ENCODE assay signal across 10 cellular contexts in genomic region chr12:124686885-124687694, GRCh38.
A peak's percentile ranks its signal among the peaks of the same experiment; 100 is the strongest.
DNase-seq lines count a peak whose midpoint lies in the region; ATAC-seq, FAIRE-seq and TF ChIP-seq lines count a peak whose summit lies in the region.
"Had no signal": no experiment of that assay in that cellular context is flagged by ENCODE, and none has a peak within 500 bp of the region (broad histone marks: within the 10 kb centered on the region; RNA-seq: fewer than 3 reads in every experiment).

No MANE protein-coding gene starts in this region.

- no peaks in the 10 kb centered on the region for H3K79me2 ChIP-seq in endothelial cell of umbilical vein (ENCODE audit: control insufficient read depth, insufficient read depth, low read length)

- H3K4me1 ChIP-seq in CD8-positive, alpha-beta memory T cell (ENCODE audit: insufficient read depth, low read length): peaks cover 22% of the 10 kb centered on the region
- H3K4me1 ChIP-seq in SJCRH30 (peaks cover 36% of the 10 kb centered on the region), endothelial cell of umbilical vein (ENCODE audit: control insufficient read depth, extremely low read depth, insufficient read depth, low read length) (peaks cover 41% of the 10 kb centered on the region), prostate gland (replicated peaks) (peaks cover 14% of the 10 kb centered on the region), ovary (ENCODE audit: insufficient read depth) (peaks cover 13% of the 10 kb centered on the region)

- no peak overlapping the region for H3K4me3 ChIP-seq in CD8-positive, alpha-beta memory T cell (ENCODE audit: low read length)
- H3K4me3 ChIP-seq in SJCRH30 (no peak overlapping the region), endothelial cell of umbilical vein (replicated peaks in 1 of 3; ENCODE audit: insufficient read depth in 1 of 3, low read depth in 1 of 3, low read length in 3 of 3) (no peak overlapping the region), prostate gland (no peak overlapping the region), ovary (no peak overlapping the region)

- FAIRE-seq in endothelial cell of umbilical vein (lab: Jason Lieb, UNC): no peak

- TF ChIP-seq POLR2A in endothelial cell of umbilical vein (IDR thresholded peaks at IDR 0.05; ENCODE audit: low read depth, low read length) (no peak), prostate gland (IDR thresholded peaks at IDR 0.05) (no peak), ovary (IDR thresholded peaks at IDR 0.05) (no peak)

- no peaks in the 10 kb centered on the region for H4K20me1 ChIP-seq in endothelial cell of umbilical vein (replicated peaks; ENCODE audit: control insufficient read depth, extremely low read depth, insufficient read depth, low read length)

- no TSS peak for BruUV-seq in endothelial cell of umbilical vein (replicated peaks; lab: Mats Ljungman, UMichigan)

- dilution Hi-C loops in endothelial cell of umbilical vein (cut with MboI; ENCODE audit: extremely low pct_ligation_motif_present, low sequenced_read_pairs): loop anchor here (10.0 to 25.0 kb wide), 2 partner anchors 48 to 125 kb away; partner anchors contain the start of gene NCOR2

- H3K9me1 ChIP-seq in endothelial cell of umbilical vein (replicated peaks; ENCODE audit: control insufficient read depth, extremely low read depth, insufficient read depth, low read length): no peaks in the 10 kb centered on the region

- whole genome bisulfite sequencing in prostate gland: 72% methylated on average over 10 of the region's 10 CpGs
- WGBS in ovary, 3 donors: 81 to 86% (median 82%) methylated on average over 10 of the region's 10 CpGs

- peak in 1 of 5 donors; percentile 7 for DNase-seq in CD8-positive, alpha-beta memory T cell
- DNase-seq in SJCRH30: no peak
- no peak for DNase-seq in endothelial cell of umbilical vein (ENCODE audit: low read depth, low spot score)
- DNase-seq in prostate gland (ENCODE audit: low spot score): no peak
- no peak for DNase-seq in cerebellar cortex (ENCODE audit: low spot score)
- DNase-seq in ovary: no peak
- DNase-seq in NCI-H2171 (lab: John Stamatoyannopoulos, UW): no peak
- DNase-seq: NCI-H146; NK-92 treated with Interleukin-12 subunit alpha and Interleukin-12 subunit beta, amount 100 ng/mL, for 24 hours had no signal

- peaks cover 0 to 8% (median 5%) of the 10 kb centered on the region in 5 donors for H3K9me3 Mint-ChIP-seq in CD8-positive, alpha-beta memory T cell

- no peak overlapping the region for H3K27ac ChIP-seq in CD8-positive, alpha-beta memory T cell (ENCODE audit: low read depth, low read length)
- H3K27ac ChIP-seq in SJCRH30: peak overlapping the region; percentile 9; the same call in 1 of the 2 replicates
- H3K27ac ChIP-seq in endothelial cell of umbilical vein (ENCODE audit: insufficient read depth, low read depth, low read length): peak overlapping the region; percentile 67
- H3K27ac ChIP-seq in prostate gland: peak overlapping the region; percentile 76 to 86
- no peak overlapping the region for H3K27ac ChIP-seq in ovary

- no peaks in the 10 kb centered on the region for H3K36me3 ChIP-seq in CD8-positive, alpha-beta memory T cell (ENCODE audit: insufficient read depth, low read length)
- no peaks in the 10 kb centered on the region for H3K36me3 ChIP-seq in SJCRH30
- no peaks in the 10 kb centered on the region for H3K36me3 ChIP-seq in endothelial cell of umbilical vein (ENCODE audit: control insufficient read depth in 2 of 2, extremely low read depth in 1 of 2, insufficient read depth in 2 of 2, low read length in 2 of 2)
- H3K36me3 ChIP-seq in prostate gland: no peaks in the 10 kb centered on the region
- no peaks in the 10 kb centered on the region for H3K36me3 ChIP-seq in ovary

- CTCF ChIA-PET in CD8-positive, alpha-beta memory T cell (lab: Charles Lee): no interaction called here
- CTCF ChIA-PET in endothelial cell of umbilical vein (lab: Charles Lee): interaction anchor here (0.9 to 1.8 kb wide), 4 partner anchors 23 to 75 kb away, joined by 3 to 4 read pairs (median 4); no protein-coding TSS in a partner anchor

- peak overlapping the region in 5 of 7 donors; percentile 45 to 80 (median 67) for H3K4me3 Mint-ChIP-seq in CD8-positive, alpha-beta memory T cell

- H3K27ac Mint-ChIP-seq in CD8-positive, alpha-beta memory T cell: peak overlapping the region in 7 of 8 donors; percentile 15 to 72 (median 39)

- H3K9ac ChIP-seq in endothelial cell of umbilical vein (replicated peaks; ENCODE audit: extremely low read depth, insufficient read depth, low read length): peak overlapping the region; percentile 19

- no peak for TF ChIP-seq EP300 in ovary (IDR thresholded peaks at IDR 0.05)

- H3K27me3 ChIP-seq in CD8-positive, alpha-beta memory T cell (ENCODE audit: insufficient read depth, low read length, poor library complexity, severe bottlenecking): no peaks in the 10 kb centered on the region
- H3K27me3 ChIP-seq in SJCRH30 (no peaks in the 10 kb centered on the region), endothelial cell of umbilical vein (ENCODE audit: control insufficient read depth in 2 of 2, insufficient read depth in 2 of 2, low read length in 2 of 2) (no peaks in the 10 kb centered on the region), prostate gland (replicated peaks; ENCODE audit: insufficient read depth) (no peaks in the 10 kb centered on the region), ovary (no peaks in the 10 kb centered on the region)

- POLR2A ChIA-PET in CD8-positive, alpha-beta memory T cell (lab: Charles Lee): no interaction called here
- POLR2A ChIA-PET in endothelial cell of umbilical vein (lab: Charles Lee): interaction anchor here (0.6 kb wide), 1 partner anchor 30 kb away, joined by 3 read pairs; no protein-coding TSS in a partner anchor

- peaks cover 5% of the 10 kb centered on the region for H3K9me3 ChIP-seq in CD8-positive, alpha-beta memory T cell (ENCODE audit: low read length)
- no peaks in the 10 kb centered on the region for H3K9me3 ChIP-seq in SJCRH30 (replicated peaks)
- H3K9me3 ChIP-seq in endothelial cell of umbilical vein (replicated peaks; ENCODE audit: control insufficient read depth, insufficient read depth, low read length): no peaks in the 10 kb centered on the region
- no peaks in the 10 kb centered on the region for H3K9me3 ChIP-seq in prostate gland
- no peaks in the 10 kb centered on the region for H3K9me3 ChIP-seq in ovary

- peaks cover 22 to 27% (median 23%) of the 10 kb centered on the region in 3 donors for H3K4me1 Mint-ChIP-seq in CD8-positive, alpha-beta memory T cell

- no peak overlapping the region for H3K4me2 ChIP-seq in endothelial cell of umbilical vein (ENCODE audit: insufficient read depth, low read length)

- intact Hi-C loops in endothelial cell of umbilical vein (cut with micrococcal nuclease): no loop called here
- intact Hi-C loops in prostate gland (cut with DNase I): no loop called here
- intact Hi-C loops in ovary (cut with DNase I): loop anchor here in 2 of 4 donors (10.0 kb wide), 1 partner anchor 122 kb away; the partner anchor contains the start of gene NCOR2 (in 2 of the 2)

- H3K36me3 Mint-ChIP-seq in CD8-positive, alpha-beta memory T cell: no peaks in the 10 kb centered on the region

- peak overlapping the region; percentile 66 for H2AFZ ChIP-seq in endothelial cell of umbilical vein (ENCODE audit: low read depth, low read length)

- no peak for ATAC-seq in HG03097 (IDR thresholded peaks at IDR 0.05; ENCODE audit: low FRiP score, unreplicated experiment)

- H3K27me3 Mint-ChIP-seq in CD8-positive, alpha-beta memory T cell: peaks cover 3 to 8% of the 10 kb centered on the region in 2 donors

- TF ChIP-seq CTCF in endothelial cell of umbilical vein (IDR thresholded peaks at IDR 0.05; ENCODE audit: extremely low read depth in 1 of 2, insufficient read depth in 1 of 2, low read depth in 1 of 2, low read length in 2 of 2) (no peak), prostate gland (IDR thresholded peaks at IDR 0.05) (no peak), ovary (IDR thresholded peaks at IDR 0.05) (no peak)

TF ChIP-seq in endothelial cell of umbilical vein, 7 proteins besides CTCF, POLR2A, EP300 and RAD21:
- no peak for TF ChIP-seq POLR2AphosphoS5 (IDR thresholded peaks at IDR 0.05; ENCODE audit: insufficient read depth, low read depth, low read length)
- no peak for TF ChIP-seq FOS (IDR thresholded peaks at IDR 0.05; ENCODE audit: borderline replicate concordance, insufficient read depth, low read length)
- no peak for TF ChIP-seq GATA2 (IDR thresholded peaks at IDR 0.05; ENCODE audit: insufficient read depth, insufficient read length, low read depth, low read length)
- no peak for TF ChIP-seq MAX (IDR thresholded peaks at IDR 0.05; ENCODE audit: insufficient read depth, insufficient read length)
- TF ChIP-seq JUN (IDR thresholded peaks at IDR 0.05; ENCODE audit: borderline replicate concordance, insufficient read depth, insufficient read length, low read depth): no peak
- no peak for TF ChIP-seq MYC (IDR thresholded peaks at IDR 0.05; ENCODE audit: low read depth, low read length)
- TF ChIP-seq EZH2 (IDR thresholded peaks at IDR 0.05; ENCODE audit: borderline replicate concordance, low read depth, low read length, severe bottlenecking): no peak

Comparison
In these comparisons a context has a peak if more than half of its experiments do, and no peak if none do; other contexts are left out.
1. H3K27ac ChIP-seq: peak in SJCRH30 (single experiment), endothelial cell of umbilical vein (single experiment) and prostate gland (2 of 2); none in CD8-positive, alpha-beta memory T cell (single experiment) and ovary (0 of 2).